ENCODE assay signal across 2 cellular contexts in the genomic region with DNA sequence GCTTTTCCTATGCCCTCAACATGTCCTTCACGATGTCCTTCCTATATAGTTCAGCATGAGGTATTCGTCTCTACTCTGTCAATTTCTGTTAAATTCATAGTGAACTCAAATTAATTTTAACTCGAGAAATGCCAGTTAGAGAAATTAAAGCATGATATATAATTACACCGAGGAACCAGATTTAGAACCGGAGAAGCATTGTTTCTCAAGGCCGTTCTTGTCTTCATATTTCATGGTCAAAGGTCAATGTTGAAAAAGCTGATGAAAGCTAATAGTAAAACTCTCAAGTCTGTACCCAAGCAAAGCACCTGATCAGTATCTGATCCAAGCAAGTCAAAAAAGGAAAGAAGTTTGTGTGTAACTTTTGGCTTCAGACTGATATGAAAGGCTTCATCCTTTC.
TF ChIP-seq lines count a peak whose summit lies in the region.

No MANE protein-coding gene starts in this region.

TF ChIP-seq in K562, 482 proteins besides CTCF, POLR2A, EP300 and RAD21 (continued from another document):
- TF ChIP-seq ARID3A (IDR thresholded peaks at IDR 0.05; ENCODE audit: borderline replicate concordance, low read depth, low read length), result no peak

TF ChIP-seq in GM23338, 12 proteins besides CTCF, POLR2A, EP300 and RAD21 (continued from another document):
- no peak for TF ChIP-seq ZNF462 (CRISPR knock-in tag; IDR thresholded peaks at IDR 0.05)
- TF ChIP-seq EZH2 (IDR thresholded peaks at IDR 0.05; ENCODE audit: low read depth, unreplicated experiment), result no peak
- TF ChIP-seq POLR2AphosphoS5 (IDR thresholded peaks at IDR 0.05; ENCODE audit: low read depth), result no peak
- no peak for TF ChIP-seq NANOG (IDR thresholded peaks at IDR 0.05; ENCODE audit: borderline replicate concordance)
